8 cellular contexts compared by ENCODE assay signal in genomic region chr3:177195242-177195940, GRCh38. TPM values are rescaled to one million over a fixed set of nuclear protein-coding genes. Genes with fewer than 3 reads are reported as not detected.
DNase-seq lines count a peak whose midpoint lies in the region; ATAC-seq and TF ChIP-seq lines count a peak whose summit lies in the region.

No MANE protein-coding gene starts in this region.

- peak overlapping the region; percentile 87 for H3K27ac ChIP-seq in PC-3 (ENCODE audit: low read length)

- H4K20me1 ChIP-seq in PC-3 (ENCODE audit: low read length), result peaks cover 29% of the 10 kb centered on the region

- no peaks in the 10 kb centered on the region for H3K27me3 ChIP-seq in PC-3 (ENCODE audit: low read length)

- H3K36me3 ChIP-seq in PC-3 (ENCODE audit: low read depth, low read length), result peaks cover 7% of the 10 kb centered on the region

- peak overlapping the region; percentile 92 for H3K4me2 ChIP-seq in PC-3 (ENCODE audit: low read length)

- H3K4me1 Mint-ChIP-seq in central memory CD8-positive, alpha-beta T cell, result peaks cover 67% of the 10 kb centered on the region
- H3K4me1 Mint-ChIP-seq in memory B cell (peaks cover 45% of the 10 kb centered on the region), type B pancreatic cell (ENCODE audit: unreplicated experiment) (peaks cover 39% of the 10 kb centered on the region)

- peak overlapping the region; percentile 90 for H3K9ac ChIP-seq in PC-3 (ENCODE audit: low read length)

- H3K4me3 Mint-ChIP-seq in central memory CD8-positive, alpha-beta T cell, result peak overlapping the region; percentile 90
- peak overlapping the region; percentile 94 for H3K4me3 Mint-ChIP-seq in memory B cell
- peak overlapping the region; percentile 99 for H3K4me3 Mint-ChIP-seq in type B pancreatic cell

- H3K27ac Mint-ChIP-seq in central memory CD8-positive, alpha-beta T cell (ENCODE audit: low read depth), result peak overlapping the region; percentile 90
- H3K27ac Mint-ChIP-seq in memory B cell (peak overlapping the region; percentile 91), type B pancreatic cell (peak overlapping the region; percentile 94)

- no peaks in the 10 kb centered on the region for H3K9me3 Mint-ChIP-seq in central memory CD8-positive, alpha-beta T cell
- H3K9me3 Mint-ChIP-seq in memory B cell (peaks cover 2% of the 10 kb centered on the region), type B pancreatic cell (no peaks in the 10 kb centered on the region)

- ATAC-seq in PC-3 (no peak), memory B cell (ENCODE audit: low read depth) (no peak), GM21786 (IDR thresholded peaks at IDR 0.05; ENCODE audit: unreplicated experiment) (no peak)
- no peak for ATAC-seq in central memory CD8-positive, alpha-beta T cell (replicated peaks; ENCODE audit: extremely low read depth, poor library complexity, severe bottlenecking)

- H3K4me3 ChIP-seq in PC-3 (ENCODE audit: low read length), result peak overlapping the region; percentile 92

- intact Hi-C loops in PC-3 (cut with micrococcal nuclease), result loop anchor here (2.0 to 5.0 kb wide), 6 partner anchors 45 to 737 kb away; no protein-coding TSS in a partner anchor

- no peaks in the 10 kb centered on the region for H3F3A ChIP-seq in PC-3 (ENCODE audit: low read length, unreplicated experiment)

- TF ChIP-seq CTCF in PC-3 (conservative IDR thresholded peaks at IDR 0.05; ENCODE audit: low read depth, low read length) (no peak), type B pancreatic cell (conservative IDR thresholded peaks at IDR 0.05) (no peak)

- H3K9me2 ChIP-seq in PC-3 (replicated peaks; ENCODE audit: low read length), result no peaks in the 10 kb centered on the region

- peaks cover 38% of the 10 kb centered on the region for H3K36me3 Mint-ChIP-seq in central memory CD8-positive, alpha-beta T cell (ENCODE audit: insufficient read depth)
- peaks cover 7% of the 10 kb centered on the region for H3K36me3 Mint-ChIP-seq in memory B cell
- H3K36me3 Mint-ChIP-seq in type B pancreatic cell, result peaks cover 25% of the 10 kb centered on the region

- peak; percentile 47 for DNase-seq in stimulated activated CD4-positive, alpha-beta T cell treated with anti-CD3 and anti-CD28 coated beads, Interleukin-15, amount 100 ng/mL, for 24 hours
- DNase-seq in stimulated activated CD4-positive, alpha-beta T cell treated with anti-CD3 and anti-CD28 coated beads, Interleukin-1b, Interleukin-23, amount 100 ng/mL, for 48 hours, result no peak
- peak; percentile 58 for DNase-seq in PC-3
- DNase-seq in central memory CD8-positive, alpha-beta T cell (ENCODE audit: low spot score in 2 of 2), result no peak
- DNase-seq in memory B cell (ENCODE audit: low spot score in 2 of 2), result no peak
- DNase-seq in type B pancreatic cell (ENCODE audit: extremely low spot score, unreplicated experiment), result no peak
- no peak for DNase-seq in middle frontal gyrus (ENCODE audit: extremely low spot score, low spot score)

- peaks cover 26% of the 10 kb centered on the region for H3K4me1 ChIP-seq in PC-3 (ENCODE audit: insufficient read depth, low read length)

- no peaks in the 10 kb centered on the region for H3K27me3 Mint-ChIP-seq in central memory CD8-positive, alpha-beta T cell
- H3K27me3 Mint-ChIP-seq in memory B cell (no peaks in the 10 kb centered on the region), type B pancreatic cell (no peaks in the 10 kb centered on the region)

- H3K79me2 ChIP-seq in PC-3 (ENCODE audit: low read length), result peaks cover 64% of the 10 kb centered on the region

- BruUV-seq in PC-3 (replicated peaks; lab: Mats Ljungman, UMichigan), result TSS peak; percentile 58

- H2AFZ ChIP-seq in PC-3 (ENCODE audit: low read length), result peak overlapping the region; percentile 56

- CTCF ChIA-PET in PC-3 (lab: Charles Lee), result no interaction called here

- POLR2A ChIA-PET in PC-3 (lab: Charles Lee; ENCODE audit: unreplicated experiment), result interaction anchor here (0.6 kb wide), 2 partner anchors 395 to 1961 kb away, joined by 3 to 4 read pairs; no protein-coding TSS in a partner anchor

- no peaks in the 10 kb centered on the region for H3K9me3 ChIP-seq in PC-3 (ENCODE audit: low read length)

RNA-seq across cellular contexts. Expression of gene TBL1XR1, which starts 1.9 kb away (rescaled TPM):
- total RNA-seq in PC-3 (2014; rRNA removed), result 77.6 and 109 TPM in 2 replicates
- total RNA-seq in type B pancreatic cell (ENCODE audit: low replicate concordance), result 118 and 155 TPM in 2 replicates

Comparison
In these comparisons a context has a peak if more than half of its experiments do, and no peak if none do; other contexts are left out.
1. DNase-seq: peak in stimulated activated CD4-positive, alpha-beta T cell treated with anti-CD3 and anti-CD28 coated beads, Interleukin-15, amount 100 ng/mL, for 24 hours (single experiment) and PC-3 (single experiment); none in stimulated activated CD4-positive, alpha-beta T cell treated with anti-CD3 and anti-CD28 coated beads, Interleukin-1b, Interleukin-23, amount 100 ng/mL, for 48 hours (single experiment), central memory CD8-positive, alpha-beta T cell (0 of 2), memory B cell (0 of 2), type B pancreatic cell (single experiment) and middle frontal gyrus (single experiment).
2. Peak in every context shown above with its lines, with median percentiles within 50 percentile points of each other: H3K27ac Mint-ChIP-seq and H3K4me3 Mint-ChIP-seq.